Comparison of ENCODE assay signal across 9 cellular contexts in the genomic region with DNA sequence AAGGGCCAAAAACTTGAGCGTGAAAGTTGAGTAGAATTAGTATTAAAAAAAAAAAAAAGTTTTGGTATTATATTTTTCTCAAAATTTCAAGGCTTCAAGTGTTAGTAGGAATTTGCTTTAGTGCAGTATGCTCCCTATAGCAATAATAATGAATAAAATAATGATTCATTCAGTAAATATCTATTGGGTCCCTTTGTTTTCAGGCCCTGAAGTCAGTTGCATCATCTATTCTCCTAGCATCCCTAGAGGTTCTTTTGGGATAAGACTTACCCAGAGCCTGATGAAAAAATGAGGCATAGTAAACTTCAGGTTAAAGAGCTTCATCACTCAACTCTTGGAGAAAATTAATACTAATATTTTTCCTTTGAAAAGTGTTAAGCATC. TPM values are rescaled to one million over a fixed set of nuclear protein-coding genes. Genes with fewer than 3 reads are reported as not detected.
DNase-seq lines count a peak whose midpoint lies in the region; ATAC-seq and TF ChIP-seq lines count a peak whose summit lies in the region.
"Had no signal": no experiment of that assay in that cellular context is flagged by ENCODE, and none has a peak within 500 bp of the region (broad histone marks: within the 10 kb centered on the region; RNA-seq: fewer than 3 reads in every experiment).

No MANE protein-coding gene starts in this region.

- H3K4me3 ChIP-seq in gastroesophageal sphincter, result peak overlapping the region; percentile 73 to 74

- WGBS in gastroesophageal sphincter (ENCODE audit: low coverage in 1 of 2), 2 donors, result 0 to 11% methylated on average over 1 of the region's 1 CpG

- peaks cover 0 to 40% (median 10%) of the 10 kb centered on the region in 3 donors for H3K4me1 ChIP-seq in gastroesophageal sphincter

- no peak for TF ChIP-seq POLR2A in gastroesophageal sphincter (IDR thresholded peaks at IDR 0.05)

- no peaks in the 10 kb centered on the region for H3K36me3 ChIP-seq in gastroesophageal sphincter

- no peak for TF ChIP-seq CTCF in gastroesophageal sphincter (IDR thresholded peaks at IDR 0.05)

- TF ChIP-seq EP300 in gastroesophageal sphincter (IDR thresholded peaks at IDR 0.05), result no peak

- ATAC-seq in T-cell (replicated peaks in 1 of 4) (no peak), gastroesophageal sphincter (no peak), HG03469 (IDR thresholded peaks at IDR 0.05; ENCODE audit: unreplicated experiment) (no peak), HG03521 (IDR thresholded peaks at IDR 0.05; ENCODE audit: unreplicated experiment) (no peak)
- no peak for ATAC-seq in stimulated activated effector memory CD8-positive, alpha-beta T cell treated with anti-CD3 and anti-CD28 coated beads, Interleukin-12 subunit alpha, Interleukin-12 subunit beta, amount 100 ng/mL, for 72 hours
- ATAC-seq: Right ventricle myocardium inferior had no signal

- peak; percentile 12 for DNase-seq in NCI-H2171 treated with DMSO at 0.1 percent for 48 hours (lab: John Stamatoyannopoulos, UW)
- DNase-seq in NCI-H2171 (lab: John Stamatoyannopoulos, UW), result no peak
- DNase-seq in T-cell, result no peak
- DNase-seq in stimulated activated effector memory CD8-positive, alpha-beta T cell treated with anti-CD3 and anti-CD28 coated beads, Interleukin-12 subunit alpha, Interleukin-12 subunit beta, amount 100 ng/mL, for 72 hours (ENCODE audit: low spot score in 2 of 2), result no peak
- DNase-seq in effector CD4-positive, alpha-beta T cell, result no peak

- no peaks in the 10 kb centered on the region for H3K9me3 ChIP-seq in gastroesophageal sphincter

- POLR2A ChIA-PET in T-cell (lab: Charles Lee), result interaction anchor here in 1 of 2 donors (1.4 kb wide), 1 partner anchor 20 kb away, joined by 4 read pairs; no protein-coding TSS in a partner anchor

- H3K9me3 Mint-ChIP-seq in T-cell, result no peaks in the 10 kb centered on the region
- H3K9me3 Mint-ChIP-seq in stimulated activated effector memory CD8-positive, alpha-beta T cell treated with anti-CD3 and anti-CD28 coated beads, Interleukin-12 subunit alpha, Interleukin-12 subunit beta, amount 100 ng/mL, for 72 hours, result no peaks in the 10 kb centered on the region

- H3K4me3 Mint-ChIP-seq in T-cell, result peak overlapping the region; percentile 87 to 96 (median 89)
- peak overlapping the region; percentile 90 for H3K4me3 Mint-ChIP-seq in stimulated activated effector memory CD8-positive, alpha-beta T cell treated with anti-CD3 and anti-CD28 coated beads, Interleukin-12 subunit alpha, Interleukin-12 subunit beta, amount 100 ng/mL, for 72 hours

- H3K36me3 Mint-ChIP-seq in T-cell, result no peaks in the 10 kb centered on the region
- H3K36me3 Mint-ChIP-seq in stimulated activated effector memory CD8-positive, alpha-beta T cell treated with anti-CD3 and anti-CD28 coated beads, Interleukin-12 subunit alpha, Interleukin-12 subunit beta, amount 100 ng/mL, for 72 hours, result peaks cover 17% of the 10 kb centered on the region

- no peak overlapping the region for H3K27ac Mint-ChIP-seq in T-cell
- no peak overlapping the region for H3K27ac Mint-ChIP-seq in stimulated activated effector memory CD8-positive, alpha-beta T cell treated with anti-CD3 and anti-CD28 coated beads, Interleukin-12 subunit alpha, Interleukin-12 subunit beta, amount 100 ng/mL, for 72 hours

- no peaks in the 10 kb centered on the region for H3K27me3 Mint-ChIP-seq in T-cell

- H3K27ac ChIP-seq in gastroesophageal sphincter, result peak overlapping the region in 2 of 4 donors; percentile 88

- H3K27me3 ChIP-seq in gastroesophageal sphincter, result no peaks in the 10 kb centered on the region

- CTCF ChIA-PET in T-cell (lab: Charles Lee), result interaction anchor here in 1 of 2 donors (1.4 kb wide), 1 partner anchor 20 kb away, joined by 3 read pairs; no protein-coding TSS in a partner anchor

- H3K4me1 Mint-ChIP-seq in T-cell, result peaks cover 21 to 27% (median 27%) of the 10 kb centered on the region in 3 donors
- peaks cover 27% of the 10 kb centered on the region for H3K4me1 Mint-ChIP-seq in stimulated activated effector memory CD8-positive, alpha-beta T cell treated with anti-CD3 and anti-CD28 coated beads, Interleukin-12 subunit alpha, Interleukin-12 subunit beta, amount 100 ng/mL, for 72 hours

RNA-seq across cellular contexts. Expression of a gene that starts 1.1 kb away (rescaled TPM):
- 10 to 100 TPM; 21.1 to 34.2 (median 31.8) TPM for total RNA-seq in T-cell
- total RNA-seq in gastroesophageal sphincter, result 100 to 1,000 TPM in 1 of 4 donors, 10 to 100 TPM in 3; 46.1 to 126 (median 54.8) TPM

RNA-seq across cellular contexts. Expression of a gene that starts 20.3 kb away (rescaled TPM):
- total RNA-seq in T-cell (10 to 100 TPM; 36.1 to 42.1 (median 38.6) TPM), gastroesophageal sphincter (10 to 100 TPM; 25.3 to 35.7 (median 33.2) TPM)

RNA-seq across cellular contexts. Expression of a gene that starts 51.5 kb away (rescaled TPM):
- total RNA-seq in T-cell (10 to 100 TPM in 1 of 5 donors, 1 to 10 TPM in 4; 6.0 to 10.2 (median 7.1) TPM), gastroesophageal sphincter (1 to 10 TPM; 6.2 to 9.2 (median 7.9) TPM)
